13 cellular contexts compared by ENCODE assay signal in genomic region chr19:15197275-15198005, GRCh38. TPM values are rescaled to one million over a fixed set of nuclear protein-coding genes. Genes with fewer than 3 reads are reported as not detected.
A peak's percentile ranks its signal among the peaks of the same experiment; 100 is the strongest.
DNase-seq lines count a peak whose midpoint lies in the region; ATAC-seq and TF ChIP-seq lines count a peak whose summit lies in the region.
"Had no signal": no experiment of that assay in that cellular context is flagged by ENCODE, and none has a peak within 500 bp of the region (broad histone marks: within the 10 kb centered on the region; RNA-seq: fewer than 3 reads in every experiment).

No MANE protein-coding gene starts in this region.

- H3K27ac Mint-ChIP-seq in type B pancreatic cell, result peak overlapping the region; percentile 96
- H3K27ac Mint-ChIP-seq: T-helper 2 cell treated with Interferon-gamma antibody and Interleukin-4, amounts not matched to agents 5 μg/mL and 100 μg/mL, for 36 hours had no signal

- H3K4me3 ChIP-seq in heart right ventricle (peak overlapping the region in 8 of 10 donors; percentile 30 to 66 (median 56)), fibroblast of lung (replicated peaks in 1 of 4; ENCODE audit: control extremely low read depth in 1 of 4, insufficient read depth in 1 of 4, low read depth in 3 of 4, low read length in 4 of 4) (no peak overlapping the region)

- H3K9me3 Mint-ChIP-seq in type B pancreatic cell, result no peaks in the 10 kb centered on the region
- H3K9me3 Mint-ChIP-seq: activated T-cell treated with anti-CD3 and anti-CD28 coated beads, Interleukin-2, amount 50 U/mL, for 4 hours; T-helper 2 cell treated with Interferon-gamma antibody and Interleukin-4, amounts not matched to agents 5 μg/mL and 100 μg/mL, for 36 hours had no signal

- H3K4me1 ChIP-seq in heart right ventricle (peaks cover 0 to 42% (median 14%) of the 10 kb centered on the region in 9 donors), fibroblast of lung (ENCODE audit: control insufficient read depth, extremely low read depth, insufficient read depth, low read length) (peaks cover 14% of the 10 kb centered on the region)

- DNase-seq in heart right ventricle, result peak in 1 of 2 donors; percentile 40
- no peak for DNase-seq in Right ventricle myocardium inferior (ENCODE audit: missing footprints)
- DNase-seq in NCI-H69 (lab: John Stamatoyannopoulos, UW), result peak; percentile 45
- peak in 1 of 2 donors; percentile 39 for DNase-seq in fibroblast of lung (ENCODE audit: low read depth in 2 of 2)
- no peak for DNase-seq in type B pancreatic cell (ENCODE audit: extremely low spot score, unreplicated experiment)
- no peak for DNase-seq in COLO668 (lab: John Stamatoyannopoulos, UW; ENCODE audit: unreplicated experiment)
- no peak for DNase-seq in activated naive CD4-positive, alpha-beta T cell treated with anti-CD3 and anti-CD28 coated beads, Interleukin-2, amount 50 U/mL, for 16 hours
- DNase-seq in retina, result no peak
- DNase-seq: activated T-cell treated with anti-CD3 and anti-CD28 coated beads, Interleukin-2, amount 50 U/mL, for 4 hours; central memory CD4-positive, alpha-beta T cell; mesendoderm; NCI-H524 had no signal

- H2AFZ ChIP-seq in fibroblast of lung (ENCODE audit: low read length), result no peak overlapping the region

- ATAC-seq in heart right ventricle (peak in 1 of 8 donors; percentile 7), Right ventricle myocardium inferior (no peak)
- ATAC-seq: activated T-cell treated with anti-CD3 and anti-CD28 coated beads, Interleukin-2, amount 50 U/mL, for 4 hours had no signal

- intact Hi-C loops in heart right ventricle (cut with DNase I) (loop anchor here in 1 of 10 donors (5.0 kb wide), 1 partner anchor 55 kb away; no protein-coding TSS in a partner anchor), Right ventricle myocardium inferior (cut with DNase I) (loop anchor here (5.0 kb wide), 1 partner anchor 55 kb away; no protein-coding TSS in a partner anchor)

- H3K9ac ChIP-seq in fibroblast of lung (ENCODE audit: insufficient read depth, low read length), result peak overlapping the region; percentile 37

- TF ChIP-seq CTCF in heart right ventricle (IDR thresholded peaks at IDR 0.05) (no peak), fibroblast of lung (conservative IDR thresholded peaks at IDR 0.05 in 1 of 2, IDR thresholded peaks at IDR 0.05 in 1 of 2; ENCODE audit: low read depth in 1 of 2, low read length in 2 of 2) (no peak), type B pancreatic cell (conservative IDR thresholded peaks at IDR 0.05) (no peak)

- no peaks in the 10 kb centered on the region for H3K79me2 ChIP-seq in fibroblast of lung (ENCODE audit: control insufficient read depth, insufficient read depth, low read length)

- peaks cover 22% of the 10 kb centered on the region for H3K4me1 Mint-ChIP-seq in type B pancreatic cell (ENCODE audit: unreplicated experiment)

- H3K36me3 ChIP-seq in heart right ventricle (peaks cover 0 to 18% (median 0%) of the 10 kb centered on the region in 9 donors), fibroblast of lung (ENCODE audit: control insufficient read depth, insufficient read depth, low read length) (no peaks in the 10 kb centered on the region)

- peak overlapping the region; percentile 89 for H3K4me3 Mint-ChIP-seq in type B pancreatic cell
- H3K4me3 Mint-ChIP-seq: activated T-cell treated with anti-CD3 and anti-CD28 coated beads, Interleukin-2, amount 50 U/mL, for 4 hours; T-helper 2 cell treated with Interferon-gamma antibody and Interleukin-4, amounts not matched to agents 5 μg/mL and 100 μg/mL, for 36 hours had no signal

- 24 to 26% methylated on average over 12 to 15 of the region's 15 CpGs for WGBS in heart right ventricle, 2 donors

- H3K27ac ChIP-seq in heart right ventricle (peak overlapping the region in 7 of 10 donors; percentile 34 to 88 (median 61)), fibroblast of lung (ENCODE audit: insufficient read depth, low read length) (no peak overlapping the region)

- no peaks in the 10 kb centered on the region for H3K9me3 ChIP-seq in heart right ventricle
- H3K9me3 ChIP-seq in fibroblast of lung (ENCODE audit: control insufficient read depth, insufficient read depth, low read depth, low read length), result no peaks in the 10 kb centered on the region

- no peaks in the 10 kb centered on the region for H3K27me3 Mint-ChIP-seq in type B pancreatic cell

- H3K4me2 ChIP-seq in fibroblast of lung (ENCODE audit: extremely low read depth, insufficient read depth, low read length), result no peak overlapping the region

- peaks cover 12% of the 10 kb centered on the region for H3K36me3 Mint-ChIP-seq in type B pancreatic cell

- H4K20me1 ChIP-seq in fibroblast of lung (ENCODE audit: control insufficient read depth, extremely low read depth, insufficient read depth, low read length), result no peaks in the 10 kb centered on the region

- peaks cover 5 to 91% (median 64%) of the 10 kb centered on the region in 7 donors for H3K27me3 ChIP-seq in heart right ventricle
- no peaks in the 10 kb centered on the region for H3K27me3 ChIP-seq in fibroblast of lung (ENCODE audit: control insufficient read depth, insufficient read depth, low read length)

RNA-seq across cellular contexts. Expression of gene NOTCH3, which starts 3.4 kb away (rescaled TPM):
- 10 to 100 TPM; 21.4 to 45.5 (median 35.3) TPM for total RNA-seq in heart right ventricle
- 10 to 100 TPM; 18.7 to 21.9 TPM for polyA plus RNA-seq in heart right ventricle
- total RNA-seq in Right ventricle myocardium inferior, result 28.5 TPM
- total RNA-seq in fibroblast of lung, result 18.2 and 26.4 TPM in 2 replicates
- polyA plus RNA-seq in fibroblast of lung, result 3.9 and 42.6 TPM in 2 replicates
- polyA plus RNA-seq in fibroblast of lung (2012), result 7.1 and 75.2 TPM in 2 replicates
- polyA minus RNA-seq in fibroblast of lung (ENCODE audit: low replicate concordance), result 20.5 and 355 TPM in 2 replicates
- 119 and 139 TPM in 2 replicates for total RNA-seq in type B pancreatic cell (ENCODE audit: low replicate concordance)

RNA-seq across cellular contexts. Expression of gene EPHX3, which starts 34.8 kb away (rescaled TPM):
- under 1 TPM in 5 of 10 donors, not detected in 5; 0.15 to 0.32 (median 0.17) TPM for total RNA-seq in heart right ventricle
- under 1 TPM in 1 of 2 donors, not detected in 1; 0.20 TPM for polyA plus RNA-seq in heart right ventricle
- total RNA-seq in Right ventricle myocardium inferior, result 0.14 TPM
- total RNA-seq in fibroblast of lung, result under 0.01 TPM in 2 replicates
- 0.05 and 0.07 TPM in 2 replicates for polyA plus RNA-seq in fibroblast of lung
- not detected in 2 replicates for polyA plus RNA-seq in fibroblast of lung (2012)
- polyA minus RNA-seq in fibroblast of lung (ENCODE audit: low replicate concordance), result not detected in 2 replicates
- total RNA-seq in type B pancreatic cell (ENCODE audit: low replicate concordance), result 5.1 and 9.4 TPM in 2 replicates

Comparison
In these comparisons a context has a peak if more than half of its experiments do, and no peak if none do; other contexts are left out.
1. H3K4me3 ChIP-seq: peak in heart right ventricle (8 of 10); none in fibroblast of lung (0 of 4).